1 cellular context compared by ENCODE assay signal in the genomic region with DNA sequence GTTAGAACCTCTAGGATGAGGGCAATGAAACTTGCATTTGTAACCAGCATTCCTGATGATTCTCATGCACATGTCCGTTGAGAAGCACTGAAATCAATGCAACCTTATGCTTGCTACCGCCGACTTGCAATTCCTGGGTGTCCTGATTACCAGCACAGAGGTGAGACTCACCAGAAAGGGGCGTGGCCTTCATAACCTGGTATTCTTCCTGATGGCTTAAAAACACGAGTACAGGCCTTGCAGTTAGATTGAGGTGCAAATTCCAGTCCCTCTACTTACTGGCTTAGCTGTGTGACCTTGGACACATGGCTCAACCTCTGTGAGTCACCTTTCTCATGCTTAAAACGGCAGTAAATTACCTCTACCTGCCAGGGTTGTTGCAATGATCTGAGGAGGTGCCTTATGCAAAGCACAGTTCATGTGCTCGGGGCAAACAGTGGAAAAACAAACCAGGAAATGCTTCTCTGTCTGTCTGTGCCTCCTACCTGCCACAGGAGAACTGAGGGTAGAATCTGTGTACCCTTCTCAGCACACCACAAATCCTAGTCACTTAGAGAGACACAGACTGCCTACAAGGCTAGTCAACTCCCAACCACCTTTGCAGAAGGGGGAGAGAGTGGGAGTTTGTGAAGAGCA.
TF ChIP-seq lines count a peak whose summit lies in the region.

No MANE protein-coding gene starts in this region.

TF ChIP-seq in HepG2, 621 proteins besides CTCF, POLR2A, EP300 and RAD21 (continued from another document and continues in another):
- TF ChIP-seq, protein P1, sequence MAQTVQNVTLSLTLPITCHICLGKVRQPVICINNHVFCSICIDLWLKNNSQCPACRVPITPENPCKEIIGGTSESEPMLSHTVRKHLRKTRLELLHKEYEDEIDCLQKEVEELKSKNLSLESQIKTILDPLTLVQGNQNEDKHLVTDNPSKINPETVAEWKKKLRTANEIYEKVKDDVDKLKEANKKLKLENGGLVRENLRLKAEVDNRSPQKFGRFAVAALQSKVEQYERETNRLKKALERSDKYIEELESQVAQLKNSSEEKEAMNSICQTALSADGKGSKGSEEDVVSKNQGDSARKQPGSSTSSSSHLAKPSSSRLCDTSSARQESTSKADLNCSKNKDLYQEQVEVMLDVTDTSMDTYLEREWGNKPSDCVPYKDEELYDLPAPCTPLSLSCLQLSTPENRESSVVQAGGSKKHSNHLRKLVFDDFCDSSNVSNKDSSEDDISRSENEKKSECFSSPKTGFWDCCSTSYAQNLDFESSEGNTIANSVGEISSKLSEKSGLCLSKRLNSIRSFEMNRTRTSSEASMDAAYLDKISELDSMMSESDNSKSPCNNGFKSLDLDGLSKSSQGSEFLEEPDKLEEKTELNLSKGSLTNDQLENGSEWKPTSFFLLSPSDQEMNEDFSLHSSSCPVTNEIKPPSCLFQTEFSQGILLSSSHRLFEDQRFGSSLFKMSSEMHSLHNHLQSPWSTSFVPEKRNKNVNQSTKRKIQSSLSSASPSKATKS (CRISPR knock-in tag; IDR thresholded peaks at IDR 0.05) = no peak
- TF ChIP-seq ZNF747 (CRISPR knock-in tag; IDR thresholded peaks at IDR 0.05; ENCODE audit: borderline replicate concordance) = no peak
- TF ChIP-seq REPIN1 (CRISPR knock-in tag; IDR thresholded peaks at IDR 0.05; ENCODE audit: borderline replicate concordance, low read depth) = peak; percentile 89; the same call in 1 of the 2 replicates
- no peak for TF ChIP-seq ZNF33A (CRISPR knock-in tag; IDR thresholded peaks at IDR 0.05; ENCODE audit: borderline replicate concordance)
- TF ChIP-seq KLF11 (CRISPR knock-in tag; IDR thresholded peaks at IDR 0.05) = no peak
- TF ChIP-seq, protein P2, sequence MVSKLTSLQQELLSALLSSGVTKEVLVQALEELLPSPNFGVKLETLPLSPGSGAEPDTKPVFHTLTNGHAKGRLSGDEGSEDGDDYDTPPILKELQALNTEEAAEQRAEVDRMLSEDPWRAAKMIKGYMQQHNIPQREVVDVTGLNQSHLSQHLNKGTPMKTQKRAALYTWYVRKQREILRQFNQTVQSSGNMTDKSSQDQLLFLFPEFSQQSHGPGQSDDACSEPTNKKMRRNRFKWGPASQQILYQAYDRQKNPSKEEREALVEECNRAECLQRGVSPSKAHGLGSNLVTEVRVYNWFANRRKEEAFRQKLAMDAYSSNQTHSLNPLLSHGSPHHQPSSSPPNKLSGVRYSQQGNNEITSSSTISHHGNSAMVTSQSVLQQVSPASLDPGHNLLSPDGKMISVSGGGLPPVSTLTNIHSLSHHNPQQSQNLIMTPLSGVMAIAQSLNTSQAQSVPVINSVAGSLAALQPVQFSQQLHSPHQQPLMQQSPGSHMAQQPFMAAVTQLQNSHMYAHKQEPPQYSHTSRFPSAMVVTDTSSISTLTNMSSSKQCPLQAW (CRISPR knock-in tag; IDR thresholded peaks at IDR 0.05) = peak; percentile 81
- no peak for TF ChIP-seq ZBTB7B (CRISPR knock-in tag; IDR thresholded peaks at IDR 0.05)
- no peak for TF ChIP-seq PCBP2 (optimal IDR thresholded peaks at IDR 0.05; ENCODE audit: low read depth, low read length, poor library complexity, severe bottlenecking)
- TF ChIP-seq BCL6 (CRISPR knock-in tag; IDR thresholded peaks at IDR 0.05) = peak; percentile 75
- TF ChIP-seq, protein P3, sequence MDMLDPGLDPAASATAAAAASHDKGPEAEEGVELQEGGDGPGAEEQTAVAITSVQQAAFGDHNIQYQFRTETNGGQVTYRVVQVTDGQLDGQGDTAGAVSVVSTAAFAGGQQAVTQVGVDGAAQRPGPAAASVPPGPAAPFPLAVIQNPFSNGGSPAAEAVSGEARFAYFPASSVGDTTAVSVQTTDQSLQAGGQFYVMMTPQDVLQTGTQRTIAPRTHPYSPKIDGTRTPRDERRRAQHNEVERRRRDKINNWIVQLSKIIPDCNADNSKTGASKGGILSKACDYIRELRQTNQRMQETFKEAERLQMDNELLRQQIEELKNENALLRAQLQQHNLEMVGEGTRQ (IDR thresholded peaks at IDR 0.05; ENCODE audit: low read depth, low read length) = no peak
- TF ChIP-seq, protein P3 (CRISPR knock-in tag; IDR thresholded peaks at IDR 0.05; ENCODE audit: borderline replicate concordance) = no peak
- TF ChIP-seq PAF1 (CRISPR knock-in tag; IDR thresholded peaks at IDR 0.05) = no peak
- TF ChIP-seq, protein P4, sequence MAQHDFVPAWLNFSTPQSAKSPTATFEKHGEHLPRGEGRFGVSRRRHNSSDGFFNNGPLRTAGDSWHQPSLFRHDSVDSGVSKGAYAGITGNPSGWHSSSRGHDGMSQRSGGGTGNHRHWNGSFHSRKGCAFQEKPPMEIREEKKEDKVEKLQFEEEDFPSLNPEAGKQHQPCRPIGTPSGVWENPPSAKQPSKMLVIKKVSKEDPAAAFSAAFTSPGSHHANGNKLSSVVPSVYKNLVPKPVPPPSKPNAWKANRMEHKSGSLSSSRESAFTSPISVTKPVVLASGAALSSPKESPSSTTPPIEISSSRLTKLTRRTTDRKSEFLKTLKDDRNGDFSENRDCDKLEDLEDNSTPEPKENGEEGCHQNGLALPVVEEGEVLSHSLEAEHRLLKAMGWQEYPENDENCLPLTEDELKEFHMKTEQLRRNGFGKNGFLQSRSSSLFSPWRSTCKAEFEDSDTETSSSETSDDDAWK (CRISPR knock-in tag; IDR thresholded peaks at IDR 0.05) = no peak
- TF ChIP-seq, protein P5, sequence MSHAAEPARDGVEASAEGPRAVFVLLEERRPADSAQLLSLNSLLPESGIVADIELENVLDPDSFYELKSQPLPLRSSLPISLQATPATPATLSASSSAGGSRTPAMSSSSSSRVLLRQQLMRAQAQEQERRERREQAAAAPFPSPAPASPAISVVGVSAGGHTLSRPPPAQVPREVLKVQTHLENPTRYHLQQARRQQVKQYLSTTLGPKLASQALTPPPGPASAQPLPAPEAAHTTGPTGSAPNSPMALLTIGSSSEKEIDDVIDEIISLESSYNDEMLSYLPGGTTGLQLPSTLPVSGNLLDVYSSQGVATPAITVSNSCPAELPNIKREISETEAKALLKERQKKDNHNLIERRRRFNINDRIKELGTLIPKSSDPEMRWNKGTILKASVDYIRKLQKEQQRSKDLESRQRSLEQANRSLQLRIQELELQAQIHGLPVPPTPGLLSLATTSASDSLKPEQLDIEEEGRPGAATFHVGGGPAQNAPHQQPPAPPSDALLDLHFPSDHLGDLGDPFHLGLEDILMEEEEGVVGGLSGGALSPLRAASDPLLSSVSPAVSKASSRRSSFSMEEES (CRISPR knock-in tag; IDR thresholded peaks at IDR 0.05) = peak; percentile 82
- TF ChIP-seq ZC3H4 (CRISPR knock-in tag; IDR thresholded peaks at IDR 0.05; ENCODE audit: borderline replicate concordance) = no peak
- no peak for TF ChIP-seq ARNT (IDR thresholded peaks at IDR 0.05)
- peak; percentile 95 for TF ChIP-seq SAP130 (CRISPR knock-in tag; IDR thresholded peaks at IDR 0.05; ENCODE audit: low read depth)
- TF ChIP-seq, protein P6, sequence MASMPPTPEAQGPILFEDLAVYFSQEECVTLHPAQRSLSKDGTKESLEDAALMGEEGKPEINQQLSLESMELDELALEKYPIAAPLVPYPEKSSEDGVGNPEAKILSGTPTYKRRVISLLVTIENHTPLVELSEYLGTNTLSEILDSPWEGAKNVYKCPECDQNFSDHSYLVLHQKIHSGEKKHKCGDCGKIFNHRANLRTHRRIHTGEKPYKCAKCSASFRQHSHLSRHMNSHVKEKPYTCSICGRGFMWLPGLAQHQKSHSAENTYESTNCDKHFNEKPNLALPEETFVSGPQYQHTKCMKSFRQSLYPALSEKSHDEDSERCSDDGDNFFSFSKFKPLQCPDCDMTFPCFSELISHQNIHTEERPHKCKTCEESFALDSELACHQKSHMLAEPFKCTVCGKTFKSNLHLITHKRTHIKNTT (CRISPR knock-in tag; IDR thresholded peaks at IDR 0.05) = no peak
- TF ChIP-seq NFYB (CRISPR knock-in tag; IDR thresholded peaks at IDR 0.05) = no peak
- TF ChIP-seq ARID2 (CRISPR knock-in tag; IDR thresholded peaks at IDR 0.05; ENCODE audit: borderline replicate concordance) = no peak
- TF ChIP-seq, protein P7, sequence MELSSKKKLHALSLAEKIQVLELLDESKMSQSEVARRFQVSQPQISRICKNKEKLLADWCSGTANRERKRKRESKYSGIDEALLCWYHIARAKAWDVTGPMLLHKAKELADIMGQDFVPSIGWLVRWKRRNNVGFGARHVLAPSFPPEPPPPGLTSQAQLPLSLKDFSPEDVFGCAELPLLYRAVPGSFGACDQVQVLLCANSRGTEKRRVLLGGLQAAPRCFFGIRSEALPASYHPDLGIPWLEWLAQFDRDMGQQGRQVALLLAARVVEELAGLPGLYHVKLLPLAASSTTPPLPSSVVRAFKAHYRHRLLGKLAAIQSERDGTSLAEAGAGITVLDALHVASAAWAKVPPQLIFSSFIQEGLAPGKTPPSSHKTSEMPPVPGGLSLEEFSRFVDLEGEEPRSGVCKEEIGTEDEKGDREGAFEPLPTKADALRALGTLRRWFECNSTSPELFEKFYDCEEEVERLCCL (CRISPR knock-in tag; IDR thresholded peaks at IDR 0.05; ENCODE audit: borderline replicate concordance) = no peak
- peak; percentile 88; the same call in 1 of the 2 replicates for TF ChIP-seq RXRA (CRISPR knock-in tag; IDR thresholded peaks at IDR 0.05)
- no peak for TF ChIP-seq ZNF619 (CRISPR knock-in tag; IDR thresholded peaks at IDR 0.05)
- TF ChIP-seq ZNF598 (CRISPR knock-in tag; IDR thresholded peaks at IDR 0.05; ENCODE audit: borderline replicate concordance) = no peak
- TF ChIP-seq SIN3B (IDR thresholded peaks at IDR 0.05; ENCODE audit: low read length) = no peak
- no peak for TF ChIP-seq ZNF282 (IDR thresholded peaks at IDR 0.05; ENCODE audit: partially characterized antibody)
- no peak for TF ChIP-seq RAD51 (IDR thresholded peaks at IDR 0.05; ENCODE audit: borderline replicate concordance)
- TF ChIP-seq, protein P8, sequence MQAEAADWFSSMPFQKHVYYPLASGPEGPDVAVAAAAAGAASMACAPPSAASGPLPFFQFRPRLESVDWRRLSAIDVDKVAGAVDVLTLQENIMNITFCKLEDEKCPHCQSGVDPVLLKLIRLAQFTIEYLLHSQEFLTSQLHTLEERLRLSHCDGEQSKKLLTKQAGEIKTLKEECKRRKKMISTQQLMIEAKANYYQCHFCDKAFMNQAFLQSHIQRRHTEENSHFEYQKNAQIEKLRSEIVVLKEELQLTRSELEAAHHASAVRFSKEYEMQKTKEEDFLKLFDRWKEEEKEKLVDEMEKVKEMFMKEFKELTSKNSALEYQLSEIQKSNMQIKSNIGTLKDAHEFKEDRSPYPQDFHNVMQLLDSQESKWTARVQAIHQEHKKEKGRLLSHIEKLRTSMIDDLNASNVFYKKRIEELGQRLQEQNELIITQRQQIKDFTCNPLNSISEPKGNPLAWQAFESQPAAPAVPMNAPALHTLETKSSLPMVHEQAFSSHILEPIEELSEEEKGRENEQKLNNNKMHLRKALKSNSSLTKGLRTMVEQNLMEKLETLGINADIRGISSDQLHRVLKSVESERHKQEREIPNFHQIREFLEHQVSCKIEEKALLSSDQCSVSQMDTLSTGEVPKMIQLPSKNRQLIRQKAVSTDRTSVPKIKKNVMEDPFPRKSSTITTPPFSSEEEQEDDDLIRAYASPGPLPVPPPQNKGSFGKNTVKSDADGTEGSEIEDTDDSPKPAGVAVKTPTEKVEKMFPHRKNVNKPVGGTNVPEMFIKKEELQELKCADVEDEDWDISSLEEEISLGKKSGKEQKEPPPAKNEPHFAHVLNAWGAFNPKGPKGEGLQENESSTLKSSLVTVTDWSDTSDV (CRISPR knock-in tag; IDR thresholded peaks at IDR 0.05) = no peak
- TF ChIP-seq ZNF317 (CRISPR knock-in tag; IDR thresholded peaks at IDR 0.05) = peak; percentile 56; the same call in 1 of the 2 replicates
- peak; percentile 63 for TF ChIP-seq PHF5A (CRISPR knock-in tag; IDR thresholded peaks at IDR 0.05; ENCODE audit: low read depth, unreplicated experiment)
- TF ChIP-seq CEBPG (CRISPR knock-in tag; IDR thresholded peaks at IDR 0.05) = peak; percentile 92
- no peak for TF ChIP-seq ZNF10 (CRISPR knock-in tag; IDR thresholded peaks at IDR 0.05; ENCODE audit: borderline replicate concordance, low read depth)
- TF ChIP-seq ZNF83 (CRISPR knock-in tag; IDR thresholded peaks at IDR 0.05; ENCODE audit: borderline replicate concordance) = no peak
- TF ChIP-seq TEAD2 (CRISPR knock-in tag; IDR thresholded peaks at IDR 0.05) = no peak
- TF ChIP-seq, protein P9, sequence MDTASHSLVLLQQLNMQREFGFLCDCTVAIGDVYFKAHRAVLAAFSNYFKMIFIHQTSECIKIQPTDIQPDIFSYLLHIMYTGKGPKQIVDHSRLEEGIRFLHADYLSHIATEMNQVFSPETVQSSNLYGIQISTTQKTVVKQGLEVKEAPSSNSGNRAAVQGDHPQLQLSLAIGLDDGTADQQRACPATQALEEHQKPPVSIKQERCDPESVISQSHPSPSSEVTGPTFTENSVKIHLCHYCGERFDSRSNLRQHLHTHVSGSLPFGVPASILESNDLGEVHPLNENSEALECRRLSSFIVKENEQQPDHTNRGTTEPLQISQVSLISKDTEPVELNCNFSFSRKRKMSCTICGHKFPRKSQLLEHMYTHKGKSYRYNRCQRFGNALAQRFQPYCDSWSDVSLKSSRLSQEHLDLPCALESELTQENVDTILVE (CRISPR knock-in tag; IDR thresholded peaks at IDR 0.05) = peak; percentile 32; the same call in 1 of the 2 replicates
- TF ChIP-seq, protein P10, sequence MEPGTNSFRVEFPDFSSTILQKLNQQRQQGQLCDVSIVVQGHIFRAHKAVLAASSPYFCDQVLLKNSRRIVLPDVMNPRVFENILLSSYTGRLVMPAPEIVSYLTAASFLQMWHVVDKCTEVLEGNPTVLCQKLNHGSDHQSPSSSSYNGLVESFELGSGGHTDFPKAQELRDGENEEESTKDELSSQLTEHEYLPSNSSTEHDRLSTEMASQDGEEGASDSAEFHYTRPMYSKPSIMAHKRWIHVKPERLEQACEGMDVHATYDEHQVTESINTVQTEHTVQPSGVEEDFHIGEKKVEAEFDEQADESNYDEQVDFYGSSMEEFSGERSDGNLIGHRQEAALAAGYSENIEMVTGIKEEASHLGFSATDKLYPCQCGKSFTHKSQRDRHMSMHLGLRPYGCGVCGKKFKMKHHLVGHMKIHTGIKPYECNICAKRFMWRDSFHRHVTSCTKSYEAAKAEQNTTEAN (CRISPR knock-in tag; conservative IDR thresholded peaks at IDR 0.05) = no peak
